In the genomic region with DNA sequence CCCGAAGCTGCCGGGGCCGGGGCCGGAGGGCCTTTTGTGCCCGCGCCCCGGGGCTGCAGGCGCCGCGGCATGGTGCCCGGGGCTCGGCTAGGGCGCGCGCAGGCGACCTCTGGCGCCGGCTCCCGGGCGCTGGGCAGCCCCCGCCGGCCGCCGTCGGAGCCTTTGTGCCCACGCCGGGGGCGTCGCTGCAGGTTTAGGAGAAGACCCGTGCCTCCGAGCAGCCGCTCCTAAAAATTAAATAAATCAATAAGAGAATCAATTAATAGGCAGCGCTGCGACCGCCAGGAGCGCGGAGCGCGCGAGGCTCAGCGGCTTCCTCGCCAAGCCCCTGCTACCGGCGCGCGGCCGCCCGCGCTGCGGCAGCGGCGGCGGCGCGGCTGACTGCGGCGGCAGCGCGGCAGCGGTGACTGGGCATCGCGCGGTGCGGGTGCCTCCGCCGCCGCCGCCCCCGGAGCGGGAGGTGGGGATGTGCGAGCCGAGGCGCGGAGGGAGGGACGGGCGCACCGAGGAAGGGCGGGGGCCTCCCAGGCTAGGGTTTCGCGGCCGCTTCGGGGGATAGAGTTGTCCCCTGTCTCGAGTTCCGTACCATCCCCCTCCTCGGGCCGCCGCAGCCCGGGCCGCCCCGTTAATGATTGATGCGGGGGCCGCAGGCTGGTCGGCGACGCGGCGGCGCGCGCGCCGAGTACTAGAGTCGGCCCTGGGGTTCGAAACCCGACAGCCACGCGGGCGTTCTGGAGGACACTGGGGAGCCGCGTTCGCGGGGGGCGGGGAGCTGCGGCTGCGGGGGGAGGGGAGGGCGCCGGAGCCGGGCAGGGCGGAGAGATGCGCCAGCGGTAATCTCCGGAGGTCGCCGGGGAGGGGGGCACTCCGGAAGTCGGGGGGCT, we compare ENCODE assay signal across 8 cellular contexts. TPM values are rescaled to one million over a fixed set of nuclear protein-coding genes. Genes with fewer than 3 reads are reported as not detected.
DNase-seq lines count a peak whose midpoint lies in the region; ATAC-seq lines count a peak whose summit lies in the region.

A gene with protein sequence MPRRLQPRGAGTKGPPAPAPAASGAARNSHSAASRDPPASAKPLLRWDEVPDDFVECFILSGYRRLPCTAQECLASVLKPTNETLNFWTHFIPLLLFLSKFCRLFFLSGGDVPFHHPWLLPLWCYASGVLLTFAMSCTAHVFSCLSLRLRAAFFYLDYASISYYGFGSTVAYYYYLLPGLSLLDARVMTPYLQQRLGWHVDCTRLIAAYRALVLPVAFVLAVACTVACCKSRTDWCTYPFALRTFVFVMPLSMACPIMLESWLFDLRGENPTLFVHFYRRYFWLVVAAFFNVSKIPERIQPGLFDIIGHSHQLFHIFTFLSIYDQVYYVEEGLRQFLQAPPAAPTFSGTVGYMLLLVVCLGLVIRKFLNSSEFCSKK (minus strand): TSS at position 409 of the 884 bp plus-strand sequence. CDS start 338 bp downstream, at position 71.

- peak within 1 kb of the TSS; percentile 78 for H3K4me3 Mint-ChIP-seq in activated CD4-positive, alpha-beta T cell treated with anti-CD3 and anti-CD28 coated beads, Interleukin-2, amount 10 ng/mL, durations not matched to agents 24 days and 14 days
- peak within 1 kb of the TSS; percentile 79 for H3K4me3 Mint-ChIP-seq in activated T-helper 1 cell treated with anti-CD3 and anti-CD28 coated beads, Interleukin-12 subunit alpha, Interleukin-12 subunit beta, Interleukin-2, Interleukin-4 antibody, amounts not matched to agents 30 ng/mL and 10 ng/mL and 1 ng/mL, durations not matched to agents 14 hours and 24 hours and 36 hours

- intact Hi-C loops in activated CD4-positive, alpha-beta T cell treated with anti-CD3 and anti-CD28 coated beads, Interleukin-2, amount 10 ng/mL, durations not matched to agents 24 days and 14 days (cut with micrococcal nuclease) = no loop called here
- intact Hi-C loops in activated T-helper 1 cell treated with anti-CD3 and anti-CD28 coated beads, Interleukin-12 subunit alpha, Interleukin-12 subunit beta, Interleukin-2, Interleukin-4 antibody, amounts not matched to agents 30 ng/mL and 10 ng/mL and 1 ng/mL, durations not matched to agents 14 hours and 24 hours and 36 hours (cut with micrococcal nuclease) = no loop called here
- intact Hi-C loops in cardiac septum (cut with DNase I) = no loop called here

- H3K9me3 Mint-ChIP-seq in activated CD4-positive, alpha-beta T cell treated with anti-CD3 and anti-CD28 coated beads, Interleukin-2, amount 10 ng/mL, durations not matched to agents 24 days and 14 days = no peaks in the 10 kb centered on the region
- H3K9me3 Mint-ChIP-seq in activated T-helper 1 cell treated with anti-CD3 and anti-CD28 coated beads, Interleukin-12 subunit alpha, Interleukin-12 subunit beta, Interleukin-2, Interleukin-4 antibody, amounts not matched to agents 30 ng/mL and 10 ng/mL and 1 ng/mL, durations not matched to agents 14 hours and 24 hours and 36 hours = no peaks in the 10 kb centered on the region

- peaks cover 74% of the 10 kb centered on the region for H3K27me3 Mint-ChIP-seq in activated CD4-positive, alpha-beta T cell treated with anti-CD3 and anti-CD28 coated beads, Interleukin-2, amount 10 ng/mL, durations not matched to agents 24 days and 14 days
- H3K27me3 Mint-ChIP-seq in activated T-helper 1 cell treated with anti-CD3 and anti-CD28 coated beads, Interleukin-12 subunit alpha, Interleukin-12 subunit beta, Interleukin-2, Interleukin-4 antibody, amounts not matched to agents 30 ng/mL and 10 ng/mL and 1 ng/mL, durations not matched to agents 14 hours and 24 hours and 36 hours (ENCODE audit: insufficient read depth) = peaks cover 65% of the 10 kb centered on the region

- H3K27ac Mint-ChIP-seq in activated CD4-positive, alpha-beta T cell treated with anti-CD3 and anti-CD28 coated beads, Interleukin-2, amount 10 ng/mL, durations not matched to agents 24 days and 14 days = no peak within 1 kb of the TSS
- H3K27ac Mint-ChIP-seq in activated T-helper 1 cell treated with anti-CD3 and anti-CD28 coated beads, Interleukin-12 subunit alpha, Interleukin-12 subunit beta, Interleukin-2, Interleukin-4 antibody, amounts not matched to agents 30 ng/mL and 10 ng/mL and 1 ng/mL, durations not matched to agents 14 hours and 24 hours and 36 hours = peak within 1 kb of the TSS; percentile 50

- H3K4me1 Mint-ChIP-seq in activated CD4-positive, alpha-beta T cell treated with anti-CD3 and anti-CD28 coated beads, Interleukin-2, amount 10 ng/mL, durations not matched to agents 24 days and 14 days = peaks cover 5% of the 10 kb centered on the region
- H3K4me1 Mint-ChIP-seq in activated T-helper 1 cell treated with anti-CD3 and anti-CD28 coated beads, Interleukin-12 subunit alpha, Interleukin-12 subunit beta, Interleukin-2, Interleukin-4 antibody, amounts not matched to agents 30 ng/mL and 10 ng/mL and 1 ng/mL, durations not matched to agents 14 hours and 24 hours and 36 hours (ENCODE audit: low read depth) = peaks cover 5% of the 10 kb centered on the region

- ATAC-seq in GM18861 (IDR thresholded peaks at IDR 0.05; ENCODE audit: unreplicated experiment) = no peak

- DNase-seq in activated CD4-positive, alpha-beta T cell treated with anti-CD3 and anti-CD28 coated beads, Interleukin-2, amount 10 ng/mL, durations not matched to agents 24 days and 14 days = peak; percentile 66
- DNase-seq in activated CD4-positive, alpha-beta T cell treated with anti-CD3 and anti-CD28 coated beads for 4 hours = no peak
- DNase-seq in HPDE6-E6E7 (ENCODE audit: extremely low spot score) (peak; percentile 12), cardiac septum (ENCODE audit: low spot score) (no peak), retina (peak; percentile 85), NCI-H2107 (lab: John Stamatoyannopoulos, UW) (no peak)
- DNase-seq in activated T-helper 1 cell treated with anti-CD3 and anti-CD28 coated beads, Interleukin-12 subunit alpha, Interleukin-12 subunit beta, Interleukin-2, Interleukin-4 antibody, amounts not matched to agents 30 ng/mL and 10 ng/mL and 1 ng/mL, durations not matched to agents 14 hours and 24 hours and 36 hours (ENCODE audit: low spot score) = no peak

- H3K36me3 Mint-ChIP-seq in activated CD4-positive, alpha-beta T cell treated with anti-CD3 and anti-CD28 coated beads, Interleukin-2, amount 10 ng/mL, durations not matched to agents 24 days and 14 days (ENCODE audit: low read depth) = peaks cover 2% of the 10 kb centered on the region
- H3K36me3 Mint-ChIP-seq in activated T-helper 1 cell treated with anti-CD3 and anti-CD28 coated beads, Interleukin-12 subunit alpha, Interleukin-12 subunit beta, Interleukin-2, Interleukin-4 antibody, amounts not matched to agents 30 ng/mL and 10 ng/mL and 1 ng/mL, durations not matched to agents 14 hours and 24 hours and 36 hours (ENCODE audit: low read depth) = no peaks in the 10 kb centered on the region

RNA-seq across cellular contexts. Expression of the gene that starts here (rescaled TPM):
- not detected in 2 replicates for total RNA-seq in activated CD4-positive, alpha-beta T cell treated with anti-CD3 and anti-CD28 coated beads, Interleukin-2, amount 10 ng/mL, durations not matched to agents 24 days and 14 days
- not detected in 2 replicates for total RNA-seq in activated T-helper 1 cell treated with anti-CD3 and anti-CD28 coated beads, Interleukin-12 subunit alpha, Interleukin-12 subunit beta, Interleukin-2, Interleukin-4 antibody, amounts not matched to agents 30 ng/mL and 10 ng/mL and 1 ng/mL, durations not matched to agents 14 hours and 24 hours and 36 hours
- total RNA-seq in cardiac septum = 10.7 TPM

Comparison
In these comparisons a context has a peak if more than half of its experiments do, and no peak if none do; other contexts are left out.
1. RNA of the gene that starts here (total RNA-seq): 10.7 TPM in cardiac septum (single experiment); not detected in activated CD4-positive, alpha-beta T cell treated with anti-CD3 and anti-CD28 coated beads, Interleukin-2, amount 10 ng/mL, durations not matched to agents 24 days and 14 days and not detected in activated T-helper 1 cell treated with anti-CD3 and anti-CD28 coated beads, Interleukin-12 subunit alpha, Interleukin-12 subunit beta, Interleukin-2, Interleukin-4 antibody, amounts not matched to agents 30 ng/mL and 10 ng/mL and 1 ng/mL, durations not matched to agents 14 hours and 24 hours and 36 hours; every median in the first group is over 10 times any median in the second.
2. Peak in DNase-seq in activated CD4-positive, alpha-beta T cell treated with anti-CD3 and anti-CD28 coated beads, Interleukin-2, amount 10 ng/mL, durations not matched to agents 24 days and 14 days; RNA of the gene not detected or under 1 TPM.
3. DNase-seq: peak in HPDE6-E6E7 (single experiment) and retina (single experiment); none in activated CD4-positive, alpha-beta T cell treated with anti-CD3 and anti-CD28 coated beads for 4 hours (0 of 2), activated T-helper 1 cell treated with anti-CD3 and anti-CD28 coated beads, Interleukin-12 subunit alpha, Interleukin-12 subunit beta, Interleukin-2, Interleukin-4 antibody, amounts not matched to agents 30 ng/mL and 10 ng/mL and 1 ng/mL, durations not matched to agents 14 hours and 24 hours and 36 hours (single experiment), cardiac septum (single experiment) and NCI-H2107 (single experiment).